ENCODE assay signal across 8 cellular contexts in the genomic region with DNA sequence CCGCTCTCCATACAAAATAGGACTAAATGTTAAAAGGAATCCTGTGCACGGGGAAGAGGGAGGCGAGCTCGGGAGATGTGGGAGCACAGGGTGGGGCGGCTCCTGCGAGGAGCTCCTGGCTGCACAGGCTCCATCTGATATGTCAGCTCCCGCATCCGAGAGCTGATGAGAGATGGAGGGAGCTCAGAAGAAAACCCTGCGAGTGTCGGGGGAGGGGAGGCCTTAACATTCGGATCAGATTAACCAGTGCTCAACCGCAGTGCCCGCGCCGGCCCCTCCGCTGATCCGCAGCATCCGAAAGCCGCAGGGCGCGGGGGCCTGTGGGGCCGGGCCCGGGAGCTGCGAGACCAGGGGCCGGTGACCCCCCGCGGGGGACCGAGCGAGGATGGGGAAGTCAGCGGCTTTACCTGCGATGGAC. TPM values are rescaled to one million over a fixed set of nuclear protein-coding genes. Genes with fewer than 3 reads are reported as not detected.
DNase-seq lines count a peak whose midpoint lies in the region; ATAC-seq, FAIRE-seq and TF ChIP-seq lines count a peak whose summit lies in the region.

No MANE protein-coding gene starts in this region.

- peak overlapping the region; percentile 98 for H2AFZ ChIP-seq in smooth muscle cell (ENCODE audit: low read depth)

- peak overlapping the region; percentile 69 for H3K4me3 ChIP-seq in bronchial epithelial cell (ENCODE audit: low read depth, low read length)
- H3K4me3 ChIP-seq in smooth muscle cell = peak overlapping the region; percentile 90

- peak overlapping the region; percentile 78 to 88 (median 84) for H3K4me3 Mint-ChIP-seq in immature natural killer cell

- peak overlapping the region in 1 of 6 donors; percentile 6 for H3K27ac Mint-ChIP-seq in immature natural killer cell

- DNase-seq in activated CD4-positive, CD25-positive, alpha-beta regulatory T cell (lab: John Stamatoyannopoulos, UW) = no peak
- DNase-seq in RWPE1 (ENCODE audit: low spot score) (peak; percentile 34), bronchial epithelial cell (ENCODE audit: low read depth) (peak; percentile 12), immature natural killer cell (peak in 1 of 3 donors; percentile 11), smooth muscle cell (lab: John Stamatoyannopoulos, UW; ENCODE audit: unreplicated experiment) (no peak), NOMO-1 treated with DMSO at 0.1 percent for 48 hours (lab: John Stamatoyannopoulos, UW; ENCODE audit: unreplicated experiment) (no peak)

- peaks cover 3% of the 10 kb centered on the region for H4K20me1 ChIP-seq in smooth muscle cell (ENCODE audit: low read depth)

- WGBS in smooth muscle cell (ENCODE audit: low lambda C conversion rate) = under 1% methylated on average over 31 of the region's 31 CpGs

- H3K27ac ChIP-seq in RWPE1 = no peak overlapping the region
- H3K27ac ChIP-seq in smooth muscle cell (ENCODE audit: low read depth) = no peak overlapping the region

- peaks cover 14% of the 10 kb centered on the region for H3K79me2 ChIP-seq in smooth muscle cell (ENCODE audit: low read depth)

- no peaks in the 10 kb centered on the region for H3K36me3 ChIP-seq in bronchial epithelial cell (ENCODE audit: control insufficient read depth, insufficient read depth, low read length)
- H3K36me3 ChIP-seq in smooth muscle cell (ENCODE audit: low read depth) = no peaks in the 10 kb centered on the region

- peaks cover 8 to 27% (median 8%) of the 10 kb centered on the region in 3 donors for H3K27me3 Mint-ChIP-seq in immature natural killer cell (ENCODE audit: low read depth in 3 of 3)

- H3F3A ChIP-seq in smooth muscle cell (ENCODE audit: low read depth) = no peaks in the 10 kb centered on the region

- H3K4me2 ChIP-seq in smooth muscle cell = peak overlapping the region; percentile 98

- POLR2A ChIA-PET in RWPE1 (lab: Yijun Ruan, JAX; ENCODE audit: low non-redundant PET) = no interaction called here

- peak; percentile 23 to 43 for ATAC-seq in activated CD4-positive, CD25-positive, alpha-beta regulatory T cell treated with anti-CD3 and anti-CD28 coated beads, Interleukin-2, amount 50 U/mL, for 24 hours
- ATAC-seq in HG02973 (IDR thresholded peaks at IDR 0.05; ENCODE audit: unreplicated experiment) = peak; percentile 18

- FAIRE-seq in bronchial epithelial cell (lab: Jason Lieb, UNC) = no peak

- H3K9ac ChIP-seq in smooth muscle cell (ENCODE audit: low read depth) = peak overlapping the region; percentile 26

- peaks cover 0 to 3% (median 0%) of the 10 kb centered on the region in 6 donors for H3K9me3 Mint-ChIP-seq in immature natural killer cell

- no peak for TF ChIP-seq CTCF in RWPE1 (conservative IDR thresholded peaks at IDR 0.05; ENCODE audit: low read depth)
- TF ChIP-seq CTCF in bronchial epithelial cell (IDR thresholded peaks at IDR 0.05; ENCODE audit: insufficient read depth, low read length, severe bottlenecking) = no peak
- no peak for TF ChIP-seq CTCF in smooth muscle cell (IDR thresholded peaks at IDR 0.05; ENCODE audit: borderline replicate concordance, insufficient read depth, poor library complexity, severe bottlenecking)

- H3K4me1 ChIP-seq in smooth muscle cell (ENCODE audit: low read depth) = peaks cover 9% of the 10 kb centered on the region

- H3K36me3 Mint-ChIP-seq in immature natural killer cell = no peaks in the 10 kb centered on the region

- H3K9me3 ChIP-seq in smooth muscle cell (replicated peaks; ENCODE audit: low read depth) = no peaks in the 10 kb centered on the region

- H3K27me3 ChIP-seq in bronchial epithelial cell (ENCODE audit: control insufficient read depth, insufficient read depth, low read length) = no peaks in the 10 kb centered on the region
- H3K27me3 ChIP-seq in smooth muscle cell (ENCODE audit: low read depth) = peaks cover 4% of the 10 kb centered on the region

- CTCF ChIA-PET in RWPE1 (lab: Yijun Ruan, JAX) = interaction anchor here (0.6 to 1.5 kb wide), 8 partner anchors 9 to 368 kb away, joined by 3 to 5 read pairs (median 4); a partner anchor contains a TSS

- peaks cover 10 to 19% of the 10 kb centered on the region in 2 donors for H3K4me1 Mint-ChIP-seq in immature natural killer cell

RNA-seq across cellular contexts. Expression of a gene that starts 0.6 kb away (rescaled TPM):
- total RNA-seq in bronchial epithelial cell (6.1 and 15.0 TPM in 2 replicates), smooth muscle cell (16.4 and 19.3 TPM in 2 replicates)
- polyA plus RNA-seq in immature natural killer cell (under 1 TPM in 1 of 3 donors, not detected in 2; 0.34 TPM), smooth muscle cell (8.4 and 12.2 TPM in 2 replicates)

RNA-seq across cellular contexts. Expression of a gene that starts 57.7 kb away (rescaled TPM):
- total RNA-seq in bronchial epithelial cell (0.26 TPM in 2 replicates), smooth muscle cell (15.3 and 17.1 TPM in 2 replicates)
- polyA plus RNA-seq in immature natural killer cell (under 1 TPM in 2 of 3 donors, not detected in 1; 0.42 to 0.54 TPM), smooth muscle cell (3.9 and 4.9 TPM in 2 replicates)

Comparison
In these comparisons a context has a peak if more than half of its experiments do, and no peak if none do; other contexts are left out.
1. DNase-seq: peak in RWPE1 (single experiment) and bronchial epithelial cell (single experiment); none in activated CD4-positive, CD25-positive, alpha-beta regulatory T cell (0 of 4), smooth muscle cell (single experiment) and NOMO-1 treated with DMSO at 0.1 percent for 48 hours (single experiment).
2. RNA of a gene that starts 57.7 kb away (total RNA-seq): 15.3 to 17.1 TPM in smooth muscle cell; 0.26 TPM in bronchial epithelial cell; every median in the first group is over 10 times any median in the second.